Comparison of ENCODE assay signal across 16 cellular contexts in the genomic region with DNA sequence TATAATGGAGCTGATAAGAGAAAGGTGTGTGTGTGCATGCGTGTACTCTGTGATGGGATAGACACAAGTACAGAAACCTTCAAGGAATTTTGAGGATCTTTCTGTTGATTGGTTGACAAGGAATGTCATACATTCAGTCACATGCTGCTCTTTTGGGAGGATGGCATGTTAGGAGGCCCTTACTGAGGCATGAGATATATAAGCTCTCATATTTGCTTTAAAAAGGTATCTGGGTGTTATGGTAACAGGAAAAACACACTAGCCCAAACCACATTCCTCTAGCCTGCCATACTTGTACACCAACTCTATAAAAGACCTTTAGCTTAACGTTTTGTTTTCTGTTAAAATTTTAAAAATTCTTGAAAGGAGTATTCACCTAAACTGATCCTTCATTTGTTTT.
DNase-seq lines count a peak whose midpoint lies in the region; TF ChIP-seq lines count a peak whose summit lies in the region.
"Had no signal": no experiment of that assay in that cellular context is flagged by ENCODE, and none has a peak within 500 bp of the region (broad histone marks: within the 10 kb centered on the region; RNA-seq: fewer than 3 reads in every experiment).

No MANE protein-coding gene starts in this region.

- H4K12ac ChIP-seq in trophoblast cell (ENCODE audit: low read depth, low read length): no peak overlapping the region

- 60 to 65% methylated on average over 2 of the region's 2 CpGs for WGBS in esophagus, 2 donors
- no CpG with 5 or more reads among the region's 2 CpGs for WGBS in trophoblast cell (ENCODE audit: extremely low coverage, insufficient coverage, insufficient read length)

- no TSS peak for BruUV-seq in Caco-2 (replicated peaks; lab: Mats Ljungman, UMichigan)

- no peaks in the 10 kb centered on the region for H3K27me3 Mint-ChIP-seq in Caco-2 (ENCODE audit: insufficient read depth, unreplicated experiment)
- H3K27me3 Mint-ChIP-seq: CD4-positive, alpha-beta memory T cell had no signal

- no peak overlapping the region for H3K14ac ChIP-seq in trophoblast cell (ENCODE audit: low read length)

- H4K91ac ChIP-seq in trophoblast cell (ENCODE audit: low read depth, low read length): no peak overlapping the region

- peaks cover 11% of the 10 kb centered on the region for H3K4me1 ChIP-seq in Caco-2
- H3K4me1 ChIP-seq in esophagus (ENCODE audit: control insufficient read depth in 2 of 2, insufficient read depth in 2 of 2, low read length in 1 of 2): no peaks in the 10 kb centered on the region
- no peaks in the 10 kb centered on the region for H3K4me1 ChIP-seq in trophoblast cell (ENCODE audit: control insufficient read depth in 1 of 2, insufficient read depth in 2 of 2, low read length in 2 of 2)

- no peak for TF ChIP-seq CTCF in Caco-2 (IDR thresholded peaks at IDR 0.05; ENCODE audit: insufficient read depth in 1 of 2, low read depth in 1 of 2, low read length in 1 of 2, severe bottlenecking in 1 of 2, unreplicated experiment in 1 of 2)
- no peak for TF ChIP-seq CTCF in RWPE1 (conservative IDR thresholded peaks at IDR 0.05; ENCODE audit: low read depth)

- POLR2A ChIA-PET in Caco-2 (lab: Charles Lee) (interaction anchor here (0.5 to 1.0 kb wide), 3 partner anchors 21 to 119 kb away, joined by 3 to 4 read pairs (median 3); partner anchors contain the start of gene EGFR), RWPE1 (lab: Yijun Ruan, JAX; ENCODE audit: low non-redundant PET) (interaction anchor here (0.9 kb wide), 1 partner anchor 15 kb away, joined by 4 read pairs; no protein-coding TSS in a partner anchor)

- H2AFZ ChIP-seq in trophoblast cell (ENCODE audit: insufficient read depth, low read length, poor library complexity): no peak overlapping the region

- no peak overlapping the region for H3K4me2 ChIP-seq in trophoblast cell (ENCODE audit: low read length)

- H3K79me2 ChIP-seq in trophoblast cell (ENCODE audit: control insufficient read depth, insufficient read depth, low read length, poor library complexity): no peaks in the 10 kb centered on the region

- H3K9ac ChIP-seq in trophoblast cell (ENCODE audit: low read length): no peak overlapping the region

- no peak overlapping the region for H3K4me3 Mint-ChIP-seq in Caco-2 (ENCODE audit: unreplicated experiment)
- H3K4me3 Mint-ChIP-seq: CD4-positive, alpha-beta memory T cell; H9 had no signal

- H3K27ac Mint-ChIP-seq in Caco-2 (ENCODE audit: unreplicated experiment): peak overlapping the region; percentile 14
- H3K27ac Mint-ChIP-seq: CD4-positive, alpha-beta memory T cell; H9 had no signal

- no peak overlapping the region for H4K8ac ChIP-seq in trophoblast cell (ENCODE audit: low read depth, low read length)

- H3K27ac ChIP-seq in RWPE1: 0 out of 2 replicates have a peak overlapping the region, but pooled peaks have one; percentile 7
- peak overlapping the region; percentile 65 to 77 for H3K27ac ChIP-seq in esophagus (ENCODE audit: low read depth in 2 of 2, low read length in 1 of 2)
- no peak overlapping the region for H3K27ac ChIP-seq in trophoblast cell (ENCODE audit: low read depth, low read length)

- CTCF ChIA-PET in Caco-2 (lab: Charles Lee) (interaction anchor here (0.5 to 1.5 kb wide), 6 partner anchors 21 to 309 kb away, joined by 3 read pairs; no protein-coding TSS in a partner anchor), RWPE1 (lab: Yijun Ruan, JAX) (interaction anchor here (0.6 to 0.7 kb wide), 2 partner anchors 18 to 454 kb away, joined by 3 read pairs; no protein-coding TSS in a partner anchor)

- H3K36me3 ChIP-seq in Caco-2 (ENCODE audit: control insufficient read depth, insufficient read depth, low read length): no peaks in the 10 kb centered on the region
- H3K36me3 ChIP-seq in esophagus (ENCODE audit: control insufficient read depth in 2 of 2, insufficient read depth in 2 of 2, low read length in 1 of 2): no peaks in the 10 kb centered on the region
- no peaks in the 10 kb centered on the region for H3K36me3 ChIP-seq in trophoblast cell (ENCODE audit: control insufficient read depth in 1 of 2, insufficient read depth in 2 of 2, low read length in 2 of 2)

- H3K4me1 Mint-ChIP-seq in Caco-2 (ENCODE audit: low read depth, unreplicated experiment): peaks cover 6% of the 10 kb centered on the region
- H3K4me1 Mint-ChIP-seq: CD4-positive, alpha-beta memory T cell had no signal

- H3K27me3 ChIP-seq in Caco-2 (replicated peaks; ENCODE audit: control insufficient read depth, insufficient read depth, low read length) (no peaks in the 10 kb centered on the region), esophagus (ENCODE audit: control insufficient read depth in 1 of 2, insufficient read depth in 2 of 2, low read length in 2 of 2) (no peaks in the 10 kb centered on the region), trophoblast cell (ENCODE audit: insufficient read depth, low read length) (no peaks in the 10 kb centered on the region)

- H2BK120ac ChIP-seq in trophoblast cell (ENCODE audit: insufficient read depth, low read length, poor library complexity): no peak overlapping the region

- H2AK5ac ChIP-seq in trophoblast cell (ENCODE audit: low read length): no peak overlapping the region

- H3K18ac ChIP-seq in trophoblast cell (ENCODE audit: low read length): no peak overlapping the region

- in situ Hi-C loops in KBM-7 (cut with MboI; ENCODE audit: low pct_unique_long_range_greater_than_20kb, low sequenced_read_pairs): no loop called here

- H3K23ac ChIP-seq in trophoblast cell (ENCODE audit: low read length): no peak overlapping the region

- no peak overlapping the region for H3K4ac ChIP-seq in trophoblast cell (ENCODE audit: low read depth, low read length)

- H3K36me3 Mint-ChIP-seq in Caco-2 (ENCODE audit: insufficient read depth, unreplicated experiment): no peaks in the 10 kb centered on the region
- H3K36me3 Mint-ChIP-seq: CD4-positive, alpha-beta memory T cell had no signal

- no peak overlapping the region for H2BK12ac ChIP-seq in trophoblast cell (ENCODE audit: low read length)

- H3K4me3 ChIP-seq in Caco-2 (ENCODE audit: low read depth, low read length) (no peak overlapping the region), esophagus (ENCODE audit: low read depth in 1 of 2, low read length in 2 of 2) (no peak overlapping the region), trophoblast cell (ENCODE audit: low read depth, low read length) (no peak overlapping the region)

- H3K9me3 Mint-ChIP-seq in Caco-2 (ENCODE audit: unreplicated experiment): no peaks in the 10 kb centered on the region

- DNase-seq in Caco-2 (peak in 1 of 2 experiments; percentile 43), RWPE1 (ENCODE audit: low spot score) (peak; percentile 42), trophoblast cell (peak; percentile 85 to 95), middle frontal gyrus (ENCODE audit: extremely low spot score, low spot score) (no peak), NCI-H1694 treated with DMSO at 0.1 percent for 48 hours (lab: John Stamatoyannopoulos, UW) (no peak), NCI-H2227 treated with DMSO at 0.1 percent for 48 hours (lab: John Stamatoyannopoulos, UW) (no peak), KBM-7 (no peak)
- DNase-seq: CD4-positive, alpha-beta memory T cell; DMS79; H9; NCI-H1048; NCI-H1436 treated with DMSO at 0.1 percent for 48 hours; NCI-H2081 treated with DMSO at 0.1 percent for 48 hours; NCI-H524 treated with DMSO at 0.1 percent for 48 hours; SHP77 treated with DMSO at 0.1 percent for 48 hours had no signal

- intact Hi-C loops in Caco-2 (cut with micrococcal nuclease; ENCODE audit: unreplicated experiment): loop anchor here (1.0 to 5.0 kb wide), 2 partner anchors 21 to 121 kb away; no protein-coding TSS in a partner anchor

- no peak overlapping the region for H2BK5ac ChIP-seq in trophoblast cell (ENCODE audit: low read depth, low read length, poor library complexity)

- H3K79me1 ChIP-seq in trophoblast cell (ENCODE audit: low read length): no peaks in the 10 kb centered on the region

- H3K9me3 ChIP-seq in Caco-2 (no peaks in the 10 kb centered on the region), esophagus (ENCODE audit: control insufficient read depth in 2 of 2, insufficient read depth in 1 of 2, low read depth in 1 of 2, low read length in 1 of 2) (no peaks in the 10 kb centered on the region), trophoblast cell (ENCODE audit: insufficient read depth, low read depth, low read length) (no peaks in the 10 kb centered on the region)

Comparison
In these comparisons a context has a peak if more than half of its experiments do, and no peak if none do; other contexts are left out.
1. DNase-seq: peak in RWPE1 (single experiment) and trophoblast cell (2 of 2); none in middle frontal gyrus (single experiment), NCI-H1694 treated with DMSO at 0.1 percent for 48 hours (single experiment), NCI-H2227 treated with DMSO at 0.1 percent for 48 hours (single experiment) and KBM-7 (single experiment).